ENCODE assay signal across 8 cellular contexts in genomic region chr4:4387531-4388311, GRCh38. TPM values are rescaled to one million over a fixed set of nuclear protein-coding genes. Genes with fewer than 3 reads are reported as not detected.
A peak's percentile ranks its signal among the peaks of the same experiment; 100 is the strongest.
DNase-seq lines count a peak whose midpoint lies in the region; ATAC-seq, FAIRE-seq and TF ChIP-seq lines count a peak whose summit lies in the region.

No MANE protein-coding gene starts in this region.

- H3K36me3 ChIP-seq in HepG2 (replicated peaks in 1 of 2; ENCODE audit: control insufficient read depth in 1 of 2, insufficient read depth in 2 of 2, low read length in 2 of 2) = no peaks in the 10 kb centered on the region

- no peak overlapping the region for H3K4me2 ChIP-seq in HepG2 (ENCODE audit: low read depth, low read length)

- no peak overlapping the region for H3K27ac ChIP-seq in right cardiac atrium (ENCODE audit: low read length)
- H3K27ac ChIP-seq in HepG2 (ENCODE audit: extremely low read length, insufficient read depth, low read length) = no peak overlapping the region

- ATAC-seq in right cardiac atrium (peak in 1 of 2 donors; percentile 27), HepG2 (no peak), GM21723 (IDR thresholded peaks at IDR 0.05; ENCODE audit: unreplicated experiment) (no peak)
- ATAC-seq in stimulated activated effector memory CD8-positive, alpha-beta T cell treated with anti-CD3 and anti-CD28 coated beads, Interleukin-12 subunit alpha, Interleukin-12 subunit beta, amount 100 ng/mL, for 72 hours = no peak

- H3K4me3 ChIP-seq in right cardiac atrium (ENCODE audit: low read length) = peak overlapping the region; percentile 69
- H3K4me3 ChIP-seq in HepG2 (replicated peaks in 1 of 3; ENCODE audit: insufficient read depth in 1 of 3, low read depth in 2 of 3, low read length in 3 of 3) = no peak overlapping the region

- TF ChIP-seq CTCF in HepG2 (CRISPR knock-in tag; IDR thresholded peaks at IDR 0.05) (no peak), Calu3 (IDR thresholded peaks at IDR 0.05; ENCODE audit: unreplicated experiment) (no peak)

- H3K9me3 ChIP-seq in right cardiac atrium (ENCODE audit: control insufficient read depth, low read length) (no peaks in the 10 kb centered on the region), HepG2 (ENCODE audit: low read length) (no peaks in the 10 kb centered on the region)

- no peak overlapping the region for H2AFZ ChIP-seq in HepG2 (ENCODE audit: low read length)

- WGBS in right cardiac atrium = 6% methylated on average over 62 of the region's 62 CpGs
- WGBS in HepG2 (ENCODE audit: low lambda C conversion rate) = 31% methylated on average over 16 of the region's 62 CpGs

- no peaks in the 10 kb centered on the region for H3K36me3 Mint-ChIP-seq in T-helper 1 cell treated with Interleukin-12 subunit alpha and Interleukin-12 subunit beta and Interleukin-4 antibody, amounts not matched to agents 30 μg/mL and 1 μg/mL, for 36 hours (ENCODE audit: low read depth)
- H3K36me3 Mint-ChIP-seq in activated CD4-positive, alpha-beta memory T cell treated with anti-CD3 and anti-CD28 coated beads, Interleukin-2, amount 10 ng/mL, durations not matched to agents 7 days and 5 days (ENCODE audit: low read depth) = no peaks in the 10 kb centered on the region
- no peaks in the 10 kb centered on the region for H3K36me3 Mint-ChIP-seq in stimulated activated effector memory CD8-positive, alpha-beta T cell treated with anti-CD3 and anti-CD28 coated beads, Interleukin-12 subunit alpha, Interleukin-12 subunit beta, amount 100 ng/mL, for 72 hours
- H3K36me3 Mint-ChIP-seq in Calu3 (ENCODE audit: insufficient read depth, unreplicated experiment) = peaks cover 5% of the 10 kb centered on the region

- no peak for FAIRE-seq in HepG2 (lab: Jason Lieb, UNC)

- no peaks in the 10 kb centered on the region for H4K20me1 ChIP-seq in HepG2 (ENCODE audit: insufficient read depth, low read length)

- no TSS peak for BruUV-seq in HepG2 (replicated peaks; lab: Mats Ljungman, UMichigan)
- BruUV-seq in Calu3 (replicated peaks; lab: Mats Ljungman, UMichigan) = no TSS peak

- H3K9me3 Mint-ChIP-seq in T-helper 1 cell treated with Interleukin-12 subunit alpha and Interleukin-12 subunit beta and Interleukin-4 antibody, amounts not matched to agents 30 μg/mL and 1 μg/mL, for 36 hours = no peaks in the 10 kb centered on the region
- no peaks in the 10 kb centered on the region for H3K9me3 Mint-ChIP-seq in activated CD4-positive, alpha-beta memory T cell treated with anti-CD3 and anti-CD28 coated beads, Interleukin-2, amount 10 ng/mL, durations not matched to agents 7 days and 5 days
- no peaks in the 10 kb centered on the region for H3K9me3 Mint-ChIP-seq in stimulated activated effector memory CD8-positive, alpha-beta T cell treated with anti-CD3 and anti-CD28 coated beads, Interleukin-12 subunit alpha, Interleukin-12 subunit beta, amount 100 ng/mL, for 72 hours
- H3K9me3 Mint-ChIP-seq in Calu3 (ENCODE audit: low read depth, unreplicated experiment) = no peaks in the 10 kb centered on the region

- TF ChIP-seq POLR2A in HepG2 (IDR thresholded peaks at IDR 0.05; ENCODE audit: insufficient read depth in 1 of 2, low read depth in 2 of 2, low read length in 2 of 2) = no peak

- H3K9ac ChIP-seq in HepG2 (ENCODE audit: insufficient read depth, low read depth, low read length) = no peak overlapping the region

- H3K27me3 Mint-ChIP-seq in T-helper 1 cell treated with Interleukin-12 subunit alpha and Interleukin-12 subunit beta and Interleukin-4 antibody, amounts not matched to agents 30 μg/mL and 1 μg/mL, for 36 hours (ENCODE audit: low read depth) = peaks cover 47% of the 10 kb centered on the region
- peaks cover 46% of the 10 kb centered on the region for H3K27me3 Mint-ChIP-seq in activated CD4-positive, alpha-beta memory T cell treated with anti-CD3 and anti-CD28 coated beads, Interleukin-2, amount 10 ng/mL, durations not matched to agents 7 days and 5 days
- peaks cover 69% of the 10 kb centered on the region for H3K27me3 Mint-ChIP-seq in Calu3 (ENCODE audit: unreplicated experiment)

- intact Hi-C loops in right cardiac atrium (cut with DNase I) (no loop called here), HepG2 (cut with micrococcal nuclease; ENCODE audit: unreplicated experiment) (no loop called here), Calu3 (cut with micrococcal nuclease; ENCODE audit: unreplicated experiment) (no loop called here)

- H3K79me2 ChIP-seq in HepG2 (ENCODE audit: insufficient read depth, low read length) = no peaks in the 10 kb centered on the region

- CTCF ChIA-PET in activated CD4-positive, alpha-beta memory T cell treated with anti-CD3 and anti-CD28 coated beads, Interleukin-2, amount 10 ng/mL, durations not matched to agents 7 days and 5 days (lab: Charles Lee) = interaction anchor here (0.7 kb wide), 1 partner anchor 43 kb away, joined by 3 read pairs; no protein-coding TSS in a partner anchor
- CTCF ChIA-PET in HepG2 (lab: Yijun Ruan, JAX; ENCODE audit: low intra/inter-chr PET ratio, low total read pairs) = no interaction called here
- CTCF ChIA-PET in Calu3 (lab: Charles Lee) = interaction anchor here (0.6 kb wide), 1 partner anchor 85 kb away, joined by 6 read pairs; no protein-coding TSS in a partner anchor

- in situ Hi-C loops in HepG2 (cut with HindIII; ENCODE audit: extremely low pct_ligation_motif_present, low pct_unique_long_range_greater_than_20kb) = no loop called here

- no peak overlapping the region for H3K27ac Mint-ChIP-seq in T-helper 1 cell treated with Interleukin-12 subunit alpha and Interleukin-12 subunit beta and Interleukin-4 antibody, amounts not matched to agents 30 μg/mL and 1 μg/mL, for 36 hours
- H3K27ac Mint-ChIP-seq in activated CD4-positive, alpha-beta memory T cell treated with anti-CD3 and anti-CD28 coated beads, Interleukin-2, amount 10 ng/mL, durations not matched to agents 7 days and 5 days = no peak overlapping the region
- no peak overlapping the region for H3K27ac Mint-ChIP-seq in stimulated activated effector memory CD8-positive, alpha-beta T cell treated with anti-CD3 and anti-CD28 coated beads, Interleukin-12 subunit alpha, Interleukin-12 subunit beta, amount 100 ng/mL, for 72 hours
- H3K27ac Mint-ChIP-seq in Calu3 (ENCODE audit: unreplicated experiment) = no peak overlapping the region

- no peak for TF ChIP-seq RAD21 in HepG2 (CRISPR knock-in tag; IDR thresholded peaks at IDR 0.05)

- DNase-seq in T-helper 1 cell = no peak
- DNase-seq in activated CD4-positive, alpha-beta memory T cell treated with anti-CD3 and anti-CD28 coated beads, Interleukin-2, amount 10 ng/mL, durations not matched to agents 7 days and 5 days = no peak
- no peak for DNase-seq in right cardiac atrium
- DNase-seq in stimulated activated effector memory CD8-positive, alpha-beta T cell treated with anti-CD3 and anti-CD28 coated beads, Interleukin-12 subunit alpha, Interleukin-12 subunit beta, amount 100 ng/mL, for 72 hours (ENCODE audit: low spot score in 2 of 2) = no peak
- DNase-seq in HepG2 (ENCODE audit: low spot score) = no peak
- no peak for DNase-seq in Calu3

- peaks cover 3% of the 10 kb centered on the region for H3K4me1 Mint-ChIP-seq in T-helper 1 cell treated with Interleukin-12 subunit alpha and Interleukin-12 subunit beta and Interleukin-4 antibody, amounts not matched to agents 30 μg/mL and 1 μg/mL, for 36 hours (ENCODE audit: low read depth)
- peaks cover 16% of the 10 kb centered on the region for H3K4me1 Mint-ChIP-seq in activated CD4-positive, alpha-beta memory T cell treated with anti-CD3 and anti-CD28 coated beads, Interleukin-2, amount 10 ng/mL, durations not matched to agents 7 days and 5 days
- peaks cover 19% of the 10 kb centered on the region for H3K4me1 Mint-ChIP-seq in stimulated activated effector memory CD8-positive, alpha-beta T cell treated with anti-CD3 and anti-CD28 coated beads, Interleukin-12 subunit alpha, Interleukin-12 subunit beta, amount 100 ng/mL, for 72 hours
- H3K4me1 Mint-ChIP-seq in Calu3 (ENCODE audit: low read depth, unreplicated experiment) = no peaks in the 10 kb centered on the region

- TF ChIP-seq EP300 in HepG2 (IDR thresholded peaks at IDR 0.05; ENCODE audit: low read depth in 2 of 2, low read length in 2 of 2) = no peak
- TF ChIP-seq EP300 in HepG2 (CRISPR knock-in tag; IDR thresholded peaks at IDR 0.05; ENCODE audit: borderline replicate concordance) = no peak

- H3K4me3 Mint-ChIP-seq in T-helper 1 cell treated with Interleukin-12 subunit alpha and Interleukin-12 subunit beta and Interleukin-4 antibody, amounts not matched to agents 30 μg/mL and 1 μg/mL, for 36 hours = peak overlapping the region; percentile 35
- peak overlapping the region; percentile 46 for H3K4me3 Mint-ChIP-seq in activated CD4-positive, alpha-beta memory T cell treated with anti-CD3 and anti-CD28 coated beads, Interleukin-2, amount 10 ng/mL, durations not matched to agents 7 days and 5 days
- H3K4me3 Mint-ChIP-seq in stimulated activated effector memory CD8-positive, alpha-beta T cell treated with anti-CD3 and anti-CD28 coated beads, Interleukin-12 subunit alpha, Interleukin-12 subunit beta, amount 100 ng/mL, for 72 hours = peak overlapping the region; percentile 77
- no peak overlapping the region for H3K4me3 Mint-ChIP-seq in Calu3 (ENCODE audit: low read depth, unreplicated experiment)

- H3K27me3 ChIP-seq in right cardiac atrium (ENCODE audit: control insufficient read depth, insufficient read depth) (no peaks in the 10 kb centered on the region), HepG2 (ENCODE audit: control insufficient read depth in 1 of 2, insufficient read depth in 2 of 2, low read length in 2 of 2) (peaks cover 20 to 97% of the 10 kb centered on the region in 2 experiments)

- POLR2A ChIA-PET in activated CD4-positive, alpha-beta memory T cell treated with anti-CD3 and anti-CD28 coated beads, Interleukin-2, amount 10 ng/mL, durations not matched to agents 7 days and 5 days (lab: Charles Lee) = no interaction called here
- POLR2A ChIA-PET in HepG2 (lab: Yijun Ruan, JAX) = no interaction called here

- H3K4me1 ChIP-seq in right cardiac atrium (ENCODE audit: control insufficient read depth, insufficient read depth, low read length) (peaks cover 1% of the 10 kb centered on the region), HepG2 (ENCODE audit: insufficient read depth, low read length) (no peaks in the 10 kb centered on the region)

RNA-seq across cellular contexts. Expression of gene NSG1, which starts 0.8 kb away (rescaled TPM):
- total RNA-seq in activated CD4-positive, alpha-beta memory T cell treated with anti-CD3 and anti-CD28 coated beads, Interleukin-2, amount 10 ng/mL, durations not matched to agents 7 days and 5 days = 1 to 10 TPM; 7.0 to 7.7 TPM
- total RNA-seq in right cardiac atrium (10 to 100 TPM in 1 of 4 donors, 1 to 10 TPM in 3; 6.2 to 16.2 (median 7.5) TPM), HepG2 (2016; rRNA removed; fragmentation: Illumina TruSeq; extraction: Trizol) (not detected in 2 replicates), Calu3 (2022) (not detected in 2 replicates)
- polyA plus RNA-seq in right cardiac atrium (4.9 TPM), HepG2 (2011; rRNA removed) (not detected in 2 replicates)
- total RNA-seq in HepG2 (2016; cell fraction: cytosol; rRNA removed; fragmentation: Illumina TruSeq; extraction: Trizol; ENCODE audit: low read depth) = not detected in 2 replicates
- not detected in 2 replicates for total RNA-seq in HepG2 (2016; cell fraction: insoluble cytoplasmic fraction; rRNA removed; fragmentation: Illumina TruSeq; extraction: Trizol)
- not detected in 2 replicates for total RNA-seq in HepG2 (2016; cell fraction: membrane; rRNA removed; fragmentation: Illumina TruSeq; extraction: Trizol)
- total RNA-seq in HepG2 (2016; cell fraction: nucleus; rRNA removed; fragmentation: Illumina TruSeq; extraction: Trizol) = not detected in 2 replicates
- not detected in 2 replicates for polyA plus RNA-seq in HepG2 (2011; cell fraction: cytosol; rRNA removed)
- polyA plus RNA-seq in HepG2 (2011; cell fraction: nucleus; rRNA removed) = not detected in 2 replicates
- not detected in 2 replicates for polyA plus RNA-seq in HepG2 (2012)
- not detected in 2 replicates for polyA plus RNA-seq in HepG2 (2016; cell fraction: cytosol; fragmentation: Illumina TruSeq; extraction: Trizol; ENCODE audit: low read depth)
- not detected in 2 replicates for polyA plus RNA-seq in HepG2 (2016; cell fraction: insoluble cytoplasmic fraction; fragmentation: Illumina TruSeq; extraction: Trizol; ENCODE audit: low read depth)
- not detected in 2 replicates for polyA plus RNA-seq in HepG2 (2016; cell fraction: membrane; fragmentation: Illumina TruSeq; extraction: Trizol; ENCODE audit: low read depth)
- not detected in 2 replicates for polyA plus RNA-seq in HepG2 (2016; cell fraction: nucleus; fragmentation: Illumina TruSeq; extraction: Trizol; ENCODE audit: insufficient read depth, low read depth)
- polyA minus RNA-seq in HepG2 (2011; rRNA and poly(A)+ RNA removed; ENCODE audit: low replicate concordance) = not detected in 2 replicates
- not detected in 2 replicates for polyA minus RNA-seq in HepG2 (2011; cell fraction: cytosol; rRNA and poly(A)+ RNA removed)
- not detected in 2 replicates for polyA minus RNA-seq in HepG2 (2011; cell fraction: nucleus; rRNA and poly(A)+ RNA removed)
